1 cellular context compared by ENCODE assay signal in genomic region chr1:115258302-115258866, GRCh38.
TF ChIP-seq lines count a peak whose summit lies in the region.

No MANE protein-coding gene starts in this region.

TF ChIP-seq in SK-N-SH treated with all-trans-retinoic acid at 6 μM for 48 hours, 23 proteins besides CTCF, POLR2A, EP300 and RAD21 (continued from another document):
- TF ChIP-seq POU6F1 (CRISPR knock-in tag; IDR thresholded peaks at IDR 0.05; ENCODE audit: borderline replicate concordance, low read depth) (no peak), GLIS3 (CRISPR knock-in tag; IDR thresholded peaks at IDR 0.05) (no peak), ZC3H10 (CRISPR knock-in tag; IDR thresholded peaks at IDR 0.05) (no peak)
